In genomic region chr12:6937481-6938352, GRCh38 we compare ENCODE assay signal across 8 cellular contexts. TPM values are rescaled to one million over a fixed set of nuclear protein-coding genes. Genes with fewer than 3 reads are reported as not detected.
A peak's percentile ranks its signal among the peaks of the same experiment; 100 is the strongest.
DNase-seq lines count a peak whose midpoint lies in the region; ATAC-seq and TF ChIP-seq lines count a peak whose summit lies in the region.

No MANE protein-coding gene starts in this region.

- H3K9me3 Mint-ChIP-seq in activated CD4-positive, alpha-beta T cell treated with anti-CD3 and anti-CD28 coated beads for 36 hours (ENCODE audit: low read depth), result no peaks in the 10 kb centered on the region

- peak overlapping the region; percentile 96 for H3K27ac Mint-ChIP-seq in activated CD4-positive, alpha-beta T cell treated with anti-CD3 and anti-CD28 coated beads for 36 hours

- peak; percentile 86 for ATAC-seq in HG03432 (IDR thresholded peaks at IDR 0.05; ENCODE audit: unreplicated experiment)
- ATAC-seq in activated CD4-positive, alpha-beta T cell treated with anti-CD3 and anti-CD28 coated beads for 36 hours, result peak; percentile 93

- POLR2A ChIA-PET in activated CD4-positive, alpha-beta T cell treated with anti-CD3 and anti-CD28 coated beads for 36 hours (lab: Charles Lee), result interaction anchor here (0.6 to 2.6 kb wide), 8 partner anchors 12 to 86 kb away, joined by 3 to 11 read pairs (median 3); partner anchors contain the start of genes CDCA3, SPSB2, TPI1 and USP5

- no peaks in the 10 kb centered on the region for H3K9me3 ChIP-seq in BE2C

- CTCF ChIA-PET in activated CD4-positive, alpha-beta T cell treated with anti-CD3 and anti-CD28 coated beads for 36 hours (lab: Charles Lee), result interaction anchor here (0.6 to 5.1 kb wide), 21 partner anchors 8 to 225 kb away, joined by 3 to 59 read pairs (median 4); partner anchors contain the start of genes ATN1, CDCA3, COPS7A and ENO2

- peaks cover 3% of the 10 kb centered on the region; the same call in 1 of the 2 replicates for H3K4me1 ChIP-seq in BE2C

- peak overlapping the region; percentile 83 for H3K4me3 Mint-ChIP-seq in activated CD4-positive, alpha-beta T cell treated with anti-CD3 and anti-CD28 coated beads for 36 hours

- intact Hi-C loops in activated CD4-positive, alpha-beta T cell treated with anti-CD3 and anti-CD28 coated beads for 36 hours (cut with DNase I, micrococcal nuclease), result loop anchor here (1.0 to 5.0 kb wide), 11 partner anchors 9 to 248 kb away; partner anchors contain the start of genes USP5 (in 2 of the 2), CDCA3 (in 1 of the 2), EMG1 (in 1 of the 2) and ENO2 (in 1 of the 2)

- DNase-seq in BE2C (peak; percentile 94), NCI-H510A treated with DMSO at 0.1 percent for 48 hours (lab: John Stamatoyannopoulos, UW) (peak; percentile 81), choroid plexus epithelial cell (ENCODE audit: low read depth) (peak; percentile 96), kidney glomerular epithelial cell (lab: John Stamatoyannopoulos, UW) (peak; percentile 95)
- DNase-seq in activated CD4-positive, alpha-beta T cell treated with anti-CD3 and anti-CD28 coated beads for 36 hours, result peak; percentile 97
- peak; percentile 77 to 86 for DNase-seq in stimulated activated CD4-positive, alpha-beta T cell treated with anti-CD3 and anti-CD28 coated beads, Interleukin-1b, Interleukin-23, amount 100 ng/mL, for 1 hour (ENCODE audit: low read depth in 2 of 2)

- H3K27me3 Mint-ChIP-seq in activated CD4-positive, alpha-beta T cell treated with anti-CD3 and anti-CD28 coated beads for 36 hours, result no peaks in the 10 kb centered on the region

- peak; percentile 89 for TF ChIP-seq CTCF in BE2C (IDR thresholded peaks at IDR 0.05; ENCODE audit: low read depth, low read length)
- peak; percentile 91 for TF ChIP-seq CTCF in choroid plexus epithelial cell (conservative IDR thresholded peaks at IDR 0.05; ENCODE audit: low read depth, low read length)

- peaks cover 41% of the 10 kb centered on the region for H3K36me3 Mint-ChIP-seq in activated CD4-positive, alpha-beta T cell treated with anti-CD3 and anti-CD28 coated beads for 36 hours (ENCODE audit: low read depth)

- H3K27me3 ChIP-seq in BE2C, result no peaks in the 10 kb centered on the region

- H3K4me1 Mint-ChIP-seq in activated CD4-positive, alpha-beta T cell treated with anti-CD3 and anti-CD28 coated beads for 36 hours, result peaks cover 52% of the 10 kb centered on the region

- H3K4me3 ChIP-seq in BE2C (ENCODE audit: low read depth, low read length), result peak overlapping the region; percentile 86
- H3K4me3 ChIP-seq in choroid plexus epithelial cell (ENCODE audit: low read depth, low read length), result peak overlapping the region; percentile 74

- H3K36me3 ChIP-seq in BE2C, result peaks cover 33% of the 10 kb centered on the region

- peak; percentile 87 for TF ChIP-seq POLR2A in GM19099 (IDR thresholded peaks at IDR 0.05; ENCODE audit: extremely low read depth, insufficient read length, low read depth)

RNA-seq across cellular contexts. Expression of gene RNU7-1, which starts 5.9 kb away (rescaled TPM):
- not detected for polyA plus RNA-seq in BE2C (2012; ENCODE audit: insufficient read depth, insufficient read length, low read depth)
- total RNA-seq in activated CD4-positive, alpha-beta T cell treated with anti-CD3 and anti-CD28 coated beads for 36 hours, result not detected

RNA-seq across cellular contexts. Expression of gene C12orf57, which starts 6.1 kb away (rescaled TPM):
- polyA plus RNA-seq in BE2C (2012; ENCODE audit: insufficient read depth, insufficient read length, low read depth), result 616 TPM
- total RNA-seq in activated CD4-positive, alpha-beta T cell treated with anti-CD3 and anti-CD28 coated beads for 36 hours, result 100 to 1,000 TPM; 189 to 208 TPM

RNA-seq across cellular contexts. Expression of gene ATN1, which starts 10.0 kb away (rescaled TPM):
- polyA plus RNA-seq in BE2C (2012; ENCODE audit: insufficient read depth, insufficient read length, low read depth), result 276 TPM
- 10 to 100 TPM; 32.2 to 32.4 TPM for total RNA-seq in activated CD4-positive, alpha-beta T cell treated with anti-CD3 and anti-CD28 coated beads for 36 hours

RNA-seq across cellular contexts. Expression of gene PTPN6, which starts 13.4 kb away (rescaled TPM):
- not detected for polyA plus RNA-seq in BE2C (2012; ENCODE audit: insufficient read depth, insufficient read length, low read depth)
- 100 to 1,000 TPM; 335 to 483 TPM for total RNA-seq in activated CD4-positive, alpha-beta T cell treated with anti-CD3 and anti-CD28 coated beads for 36 hours

RNA-seq across cellular contexts. Expression of gene ENO2, which starts 23.3 kb away (rescaled TPM):
- polyA plus RNA-seq in BE2C (2012; ENCODE audit: insufficient read depth, insufficient read length, low read depth), result 443 TPM
- 100 to 1,000 TPM; 301 to 317 TPM for total RNA-seq in activated CD4-positive, alpha-beta T cell treated with anti-CD3 and anti-CD28 coated beads for 36 hours

Comparison
In these comparisons a context has a peak if more than half of its experiments do, and no peak if none do; other contexts are left out.
1. Peak in every context shown above with its lines: DNase-seq, ATAC-seq and H3K4me3 ChIP-seq.